Comparison of ENCODE assay signal across 10 cellular contexts in genomic region chr9:105296889-105297288, GRCh38. TPM values are rescaled to one million over a fixed set of nuclear protein-coding genes. Genes with fewer than 3 reads are reported as not detected.
DNase-seq lines count a peak whose midpoint lies in the region; ATAC-seq and TF ChIP-seq lines count a peak whose summit lies in the region.
"Had no signal": no experiment of that assay in that cellular context is flagged by ENCODE, and none has a peak within 500 bp of the region (broad histone marks: within the 10 kb centered on the region; RNA-seq: fewer than 3 reads in every experiment).

No MANE protein-coding gene starts in this region.

- intact Hi-C loops in upper lobe of right lung (cut with DNase I), result no loop called here

- no peak overlapping the region for H3K4me3 ChIP-seq in MG63
- H3K4me3 ChIP-seq in choroid plexus epithelial cell (ENCODE audit: low read depth, low read length), result no peak overlapping the region
- no peak overlapping the region for H3K4me3 ChIP-seq in kidney epithelial cell (ENCODE audit: low read depth, low read length)
- no peak overlapping the region for H3K4me3 ChIP-seq in upper lobe of right lung
- H3K4me3 ChIP-seq: gastrocnemius medialis, SJCRH30 had no signal

- no peak overlapping the region for H3K27ac ChIP-seq in upper lobe of right lung
- H3K27ac ChIP-seq: gastrocnemius medialis, SJCRH30 had no signal

- H3K4me1 ChIP-seq in upper lobe of right lung, result peaks cover 15% of the 10 kb centered on the region
- H3K4me1 ChIP-seq: SJCRH30 had no signal

- TF ChIP-seq CTCF in choroid plexus epithelial cell (conservative IDR thresholded peaks at IDR 0.05; ENCODE audit: low read depth, low read length) (no peak), kidney epithelial cell (IDR thresholded peaks at IDR 0.05; ENCODE audit: insufficient read depth, low read length, poor library complexity, severe bottlenecking) (no peak), upper lobe of right lung (IDR thresholded peaks at IDR 0.05) (no peak), GM20000 (IDR thresholded peaks at IDR 0.05; ENCODE audit: extremely low read depth, missing control alignments) (no peak)

- no peaks in the 10 kb centered on the region for H3K9me3 ChIP-seq in MG63
- no peaks in the 10 kb centered on the region for H3K9me3 ChIP-seq in upper lobe of right lung
- H3K9me3 ChIP-seq: gastrocnemius medialis, SJCRH30 had no signal

- peak; percentile 4 for DNase-seq in MG63
- DNase-seq in choroid plexus epithelial cell (ENCODE audit: low read depth), result peak; percentile 96
- DNase-seq in kidney epithelial cell (ENCODE audit: low read depth), result peak; percentile 79
- DNase-seq in upper lobe of right lung, result no peak
- no peak for DNase-seq in NCI-H2107 treated with DMSO at 0.1 percent for 48 hours (lab: John Stamatoyannopoulos, UW; ENCODE audit: unreplicated experiment)
- no peak for DNase-seq in effector CD8-positive, alpha-beta T cell (lab: John Stamatoyannopoulos, UW)
- DNase-seq in stimulated activated CD4-positive, alpha-beta T cell treated with anti-CD3 and anti-CD28 coated beads, Interleukin-4, amount 100 ng/mL, for 1 hour, result no peak
- DNase-seq in GM20000 (ENCODE audit: low spot score), result no peak
- DNase-seq: gastrocnemius medialis, SJCRH30 had no signal

- peak; percentile 69 for ATAC-seq in upper lobe of right lung

- H3K36me3 ChIP-seq in MG63 (no peaks in the 10 kb centered on the region), kidney epithelial cell (ENCODE audit: control insufficient read depth, insufficient read depth, low read length) (no peaks in the 10 kb centered on the region), upper lobe of right lung (peaks cover 11% of the 10 kb centered on the region)
- H3K36me3 ChIP-seq: SJCRH30 had no signal

- H3K27me3 ChIP-seq in MG63 (no peaks in the 10 kb centered on the region), kidney epithelial cell (ENCODE audit: control insufficient read depth, insufficient read depth, low read length) (no peaks in the 10 kb centered on the region), upper lobe of right lung (no peaks in the 10 kb centered on the region)
- H3K27me3 ChIP-seq: gastrocnemius medialis, SJCRH30 had no signal

RNA-seq across cellular contexts. Expression of gene SLC44A1, which starts 52.4 kb away (rescaled TPM):
- total RNA-seq in MG63 (2014; rRNA removed; shearing (Covaris generic); ENCODE audit: low replicate concordance), result 13.3 and 26.6 TPM in 2 replicates
- total RNA-seq in kidney epithelial cell (16.5 and 17.7 TPM in 2 replicates), upper lobe of right lung (66.1 TPM)

Comparison
In these comparisons a context has a peak if more than half of its experiments do, and no peak if none do; other contexts are left out.
1. DNase-seq: peak in MG63 (single experiment), choroid plexus epithelial cell (single experiment) and kidney epithelial cell (single experiment); none in upper lobe of right lung (single experiment), NCI-H2107 treated with DMSO at 0.1 percent for 48 hours (single experiment), effector CD8-positive, alpha-beta T cell (single experiment), stimulated activated CD4-positive, alpha-beta T cell treated with anti-CD3 and anti-CD28 coated beads, Interleukin-4, amount 100 ng/mL, for 1 hour (single experiment) and GM20000 (single experiment).